ENCODE assay signal across 15 cellular contexts in genomic region chr1:182634306-182635072, GRCh38. TPM values are rescaled to one million over a fixed set of nuclear protein-coding genes. Genes with fewer than 3 reads are reported as not detected.
DNase-seq lines count a peak whose midpoint lies in the region; ATAC-seq and TF ChIP-seq lines count a peak whose summit lies in the region.
"Had no signal": no experiment of that assay in that cellular context is flagged by ENCODE, and none has a peak within 500 bp of the region (broad histone marks: within the 10 kb centered on the region; RNA-seq: fewer than 3 reads in every experiment).

No MANE protein-coding gene starts in this region.

- peaks cover 13% of the 10 kb centered on the region for H3K4me1 ChIP-seq in A673 (ENCODE audit: insufficient read depth, low read length, poor library complexity, severe bottlenecking)
- H3K4me1 ChIP-seq: body of pancreas had no signal

- no TSS peak for BruUV-seq in A673 (replicated peaks; lab: Mats Ljungman, UMichigan)

- peaks cover 5% of the 10 kb centered on the region for H3K27me3 Mint-ChIP-seq in brain
- H3K27me3 Mint-ChIP-seq in stimulated activated memory B cell treated with anti-CD40 and anti-IgM and Interleukin-4, amounts not matched to agents 10 μg/mL and 1 μg/mL and 100 μg/mL, for 72 hours = no peaks in the 10 kb centered on the region

- H3K9me3 ChIP-seq in A673 (ENCODE audit: low read depth, low read length, poor library complexity, severe bottlenecking) = no peaks in the 10 kb centered on the region
- H3K9me3 ChIP-seq: body of pancreas, ovary had no signal

- H3K27me3 ChIP-seq in A673 (replicated peaks; ENCODE audit: insufficient read depth, low read depth, low read length, poor library complexity) = no peaks in the 10 kb centered on the region
- H3K27me3 ChIP-seq: body of pancreas, ovary had no signal

- H3K4me1 Mint-ChIP-seq in brain = peaks cover 56% of the 10 kb centered on the region
- peaks cover 38% of the 10 kb centered on the region for H3K4me1 Mint-ChIP-seq in stimulated activated memory B cell treated with anti-CD40 and anti-IgM and Interleukin-4, amounts not matched to agents 10 μg/mL and 1 μg/mL and 100 μg/mL, for 72 hours

- DNase-seq in NCI-H2196 (lab: John Stamatoyannopoulos, UW; ENCODE audit: unreplicated experiment) (peak; percentile 24), NCI-H2196 treated with DMSO at 0.1 percent for 48 hours (lab: John Stamatoyannopoulos, UW; ENCODE audit: unreplicated experiment) (no peak), NCI-H524 treated with DMSO at 0.1 percent for 48 hours (lab: John Stamatoyannopoulos, UW) (peak; percentile 76), A673 (ENCODE audit: low spot score) (no peak)
- DNase-seq: ACHN; activated CD8-positive, alpha-beta T cell treated with anti-CD3 and anti-CD28 coated beads, Interleukin-2, amount 10 ng/mL, durations not matched to agents 7 days and 5 days; activated effector memory CD4-positive, alpha-beta T cell treated with anti-CD3 and anti-CD28 coated beads, Interleukin-2, amount 50 U/mL, for 16 hours; HCEC 1CT; NCI-H226; ovary had no signal

- peak overlapping the region in 1 of 5 experiments; percentile 14 for H3K4me3 Mint-ChIP-seq in brain
- no peak overlapping the region for H3K4me3 Mint-ChIP-seq in stimulated activated memory B cell treated with anti-CD40 and anti-IgM and Interleukin-4, amounts not matched to agents 10 μg/mL and 1 μg/mL and 100 μg/mL, for 72 hours
- H3K4me3 Mint-ChIP-seq: activated CD8-positive, alpha-beta T cell treated with anti-CD3 and anti-CD28 coated beads, Interleukin-2, amount 10 ng/mL, durations not matched to agents 7 days and 5 days had no signal

- intact Hi-C loops in A673 (cut with micrococcal nuclease; ENCODE audit: unreplicated experiment) = no loop called here

- peaks cover 0 to 9% (median 0%) of the 10 kb centered on the region in 5 experiments for H3K9me3 Mint-ChIP-seq in brain
- H3K9me3 Mint-ChIP-seq in stimulated activated memory B cell treated with anti-CD40 and anti-IgM and Interleukin-4, amounts not matched to agents 10 μg/mL and 1 μg/mL and 100 μg/mL, for 72 hours = no peaks in the 10 kb centered on the region

- no peaks in the 10 kb centered on the region for H3K36me3 ChIP-seq in A673 (ENCODE audit: insufficient read depth, low read length, poor library complexity, severe bottlenecking)
- H3K36me3 ChIP-seq: ovary had no signal

- no peak for ATAC-seq in stimulated activated memory B cell treated with anti-CD40 and anti-IgM and Interleukin-4, amounts not matched to agents 10 μg/mL and 1 μg/mL and 100 μg/mL, for 72 hours
- ATAC-seq in GM19328 (IDR thresholded peaks at IDR 0.05; ENCODE audit: unreplicated experiment) (no peak), HG03460 (IDR thresholded peaks at IDR 0.05; ENCODE audit: unreplicated experiment) (no peak)
- ATAC-seq: activated CD8-positive, alpha-beta T cell treated with anti-CD3 and anti-CD28 coated beads, Interleukin-2, amount 10 ng/mL, durations not matched to agents 7 days and 5 days had no signal

- H3K4me3 ChIP-seq in A673 (ENCODE audit: low read depth, low read length, poor library complexity, severe bottlenecking) = no peak overlapping the region
- H3K4me3 ChIP-seq: body of pancreas, ovary had no signal

- CTCF ChIA-PET in A673 (lab: Charles Lee) = no interaction called here

- POLR2A ChIA-PET in A673 (lab: Charles Lee; ENCODE audit: low non-redundant PET) = no interaction called here

- no peak overlapping the region for H3K27ac ChIP-seq in A673 (ENCODE audit: low read depth, low read length, poor library complexity, severe bottlenecking)
- H3K27ac ChIP-seq: body of pancreas, ovary had no signal

- peak overlapping the region; percentile 7 to 87 (median 73) for H3K27ac Mint-ChIP-seq in brain
- peak overlapping the region; percentile 69 for H3K27ac Mint-ChIP-seq in stimulated activated memory B cell treated with anti-CD40 and anti-IgM and Interleukin-4, amounts not matched to agents 10 μg/mL and 1 μg/mL and 100 μg/mL, for 72 hours
- H3K27ac Mint-ChIP-seq: activated CD8-positive, alpha-beta T cell treated with anti-CD3 and anti-CD28 coated beads, Interleukin-2, amount 10 ng/mL, durations not matched to agents 7 days and 5 days had no signal

- no peaks in the 10 kb centered on the region for H3K36me3 Mint-ChIP-seq in brain
- H3K36me3 Mint-ChIP-seq in stimulated activated memory B cell treated with anti-CD40 and anti-IgM and Interleukin-4, amounts not matched to agents 10 μg/mL and 1 μg/mL and 100 μg/mL, for 72 hours = no peaks in the 10 kb centered on the region

- TF ChIP-seq CTCF in brain (conservative IDR thresholded peaks at IDR 0.05) = no peak
- no peak for TF ChIP-seq CTCF in A673 (conservative IDR thresholded peaks at IDR 0.05; ENCODE audit: low read depth, low read length)

RNA-seq across cellular contexts. Expression of gene RGS16, which starts 30.3 kb away (rescaled TPM):
- 58.8 TPM for polyA plus RNA-seq in brain (ENCODE audit: insufficient read depth, low read depth, low replicate concordance)
- 22.1 and 23.1 TPM in 2 replicates for total RNA-seq in A673 (2021)

RNA-seq across cellular contexts. Expression of gene RNASEL, which starts 45.4 kb away (rescaled TPM):
- 1.4 TPM for polyA plus RNA-seq in brain (ENCODE audit: insufficient read depth, low read depth, low replicate concordance)
- 3.2 and 3.3 TPM in 2 replicates for total RNA-seq in A673 (2021)

RNA-seq across cellular contexts. Expression of gene RGS8, which starts 49.9 kb away (rescaled TPM):
- polyA plus RNA-seq in brain (ENCODE audit: insufficient read depth, low read depth, low replicate concordance) = 9.7 TPM
- total RNA-seq in A673 (2021) = not detected in 2 replicates
- total RNA-seq: activated CD8-positive, alpha-beta T cell treated with anti-CD3 and anti-CD28 coated beads, Interleukin-2, amount 10 ng/mL, durations not matched to agents 7 days and 5 days; body of pancreas had no signal

Comparison
In these comparisons a context has a peak if more than half of its experiments do, and no peak if none do; other contexts are left out.
1. DNase-seq: peak in NCI-H2196 (single experiment) and NCI-H524 treated with DMSO at 0.1 percent for 48 hours (single experiment); none in NCI-H2196 treated with DMSO at 0.1 percent for 48 hours (single experiment) and A673 (single experiment).